27 cellular contexts compared by ENCODE assay signal in genomic region chr12:128587918-128588317, GRCh38.
"Had no signal": no experiment of that assay in that cellular context is flagged by ENCODE, and none has a peak within 500 bp of the region (broad histone marks: within the 10 kb centered on the region; RNA-seq: fewer than 3 reads in every experiment).

No MANE protein-coding gene starts in this region.

- H3K36me3 ChIP-seq: stomach, suprapubic skin, thoracic aorta, thyroid gland, tibial artery, tibial nerve, transverse colon, upper lobe of left lung, upper lobe of right lung, uterus, vagina had no signal

- H3K27me3 Mint-ChIP-seq: stimulated activated memory B cell treated with anti-CD40 and anti-IgM and Interleukin-4, amounts not matched to agents 10 μg/mL and 1 μg/mL and 100 μg/mL, for 72 hours; stimulated activated naive B cell treated with anti-CD40 and anti-IgM and Interleukin-4, amounts not matched to agents 10 μg/mL and 1 μg/mL and 100 μg/mL, for 72 hours; stimulated activated naive CD8-positive, alpha-beta T cell treated with anti-CD3 and anti-CD28 coated beads, Interleukin-15, amount 100 ng/mL, for 72 hours; stimulated activated naive CD8-positive, alpha-beta T cell treated with anti-CD3 and anti-CD28 coated beads, Interleukin-15, Interleukin-2, amounts not matched to agents 100 ng/mL and 50 ng/mL, for 24 hours had no signal

- DNase-seq: stimulated activated CD4-positive, alpha-beta T cell treated with anti-CD3 and anti-CD28 coated beads, Interleukin-2, amount 100 ng/mL, for 48 hours; stimulated activated CD4-positive, alpha-beta T cell treated with anti-CD3 and anti-CD28 coated beads, Interleukin-4, amount 100 ng/mL, for 1 hour; stimulated activated CD4-positive, alpha-beta T cell treated with anti-CD3 and anti-CD28 coated beads, Interleukin-4, amount 100 ng/mL, for 24 hours; stimulated activated CD4-positive, alpha-beta T cell treated with anti-CD3 and anti-CD28 coated beads, Interleukin-4, amount 100 ng/mL, for 4 hours; stimulated activated CD8-positive, alpha-beta memory T cell treated with anti-CD3 and anti-CD28 coated beads, Interleukin-4, amount 100 ng/mL, for 48 hours; stimulated activated naive B cell treated with anti-CD40 and anti-IgM and Interleukin-4, amounts not matched to agents 10 μg/mL and 1 μg/mL and 100 μg/mL, for 72 hours; stimulated activated naive CD4-positive, alpha-beta T cell; stimulated activated naive CD4-positive, alpha-beta T cell treated with Interleukin-2 at 50 U/mL for 16 hours; stimulated activated naive CD8-positive, alpha-beta T cell treated with anti-CD3 and anti-CD28 coated beads, Interleukin-15, amount 100 ng/mL, for 72 hours; stimulated activated naive CD8-positive, alpha-beta T cell treated with anti-CD3 and anti-CD28 coated beads, Interleukin-15, Interleukin-2, amounts not matched to agents 100 U/mL and 50 U/mL, for 24 hours; stomach; substantia nigra; testis; thyroid gland; tibial artery; transverse colon; trophoblast cell; upper lobe of left lung; upper lobe of right lung; uterus had no signal

- H3K4me3 ChIP-seq: stomach, suprapubic skin, testis, thoracic aorta, thyroid gland, tibial artery, tibial nerve, transverse colon, upper lobe of left lung, upper lobe of right lung, uterus, vagina had no signal

- H3K27ac ChIP-seq: stomach, suprapubic skin, testis, thoracic aorta, thyroid gland, tibial artery, tibial nerve, transverse colon, upper lobe of left lung, upper lobe of right lung, uterus, vagina had no signal

- ATAC-seq: stimulated activated memory B cell treated with anti-CD40 and anti-IgM and Interleukin-4, amounts not matched to agents 10 μg/mL and 1 μg/mL and 100 μg/mL, for 72 hours; stimulated activated naive B cell treated with anti-CD40 and anti-IgM and Interleukin-4, amounts not matched to agents 10 μg/mL and 1 μg/mL and 100 μg/mL, for 72 hours; stimulated activated naive CD8-positive, alpha-beta T cell treated with anti-CD3 and anti-CD28 coated beads, Interleukin-15, amount 100 ng/mL, for 72 hours; stimulated activated naive CD8-positive, alpha-beta T cell treated with anti-CD3 and anti-CD28 coated beads, Interleukin-15, Interleukin-2, amounts not matched to agents 100 U/mL and 50 U/mL, for 24 hours; upper lobe of right lung had no signal

- H3K9me3 Mint-ChIP-seq: stimulated activated memory B cell treated with anti-CD40 and anti-IgM and Interleukin-4, amounts not matched to agents 10 μg/mL and 1 μg/mL and 100 μg/mL, for 72 hours; stimulated activated naive B cell treated with anti-CD40 and anti-IgM and Interleukin-4, amounts not matched to agents 10 μg/mL and 1 μg/mL and 100 μg/mL, for 72 hours; stimulated activated naive CD8-positive, alpha-beta T cell treated with anti-CD3 and anti-CD28 coated beads, Interleukin-15, amount 100 ng/mL, for 72 hours; stimulated activated naive CD8-positive, alpha-beta T cell treated with anti-CD3 and anti-CD28 coated beads, Interleukin-15, Interleukin-2, amounts not matched to agents 100 ng/mL and 50 ng/mL, for 24 hours; type B pancreatic cell had no signal

- H3K4me1 ChIP-seq: stomach, suprapubic skin, testis, thyroid gland, tibial artery, tibial nerve, transverse colon, upper lobe of left lung, upper lobe of right lung, uterus, vagina had no signal

- H3K9me3 ChIP-seq: suprapubic skin, testis, thoracic aorta, thyroid gland, tibial artery, tibial nerve, transverse colon, upper lobe of left lung, upper lobe of right lung, uterus, vagina had no signal

- H3K36me3 Mint-ChIP-seq: stimulated activated memory B cell treated with anti-CD40 and anti-IgM and Interleukin-4, amounts not matched to agents 10 μg/mL and 1 μg/mL and 100 μg/mL, for 72 hours; stimulated activated naive B cell treated with anti-CD40 and anti-IgM and Interleukin-4, amounts not matched to agents 10 μg/mL and 1 μg/mL and 100 μg/mL, for 72 hours; type B pancreatic cell had no signal

- H3K4me3 Mint-ChIP-seq: stimulated activated memory B cell treated with anti-CD40 and anti-IgM and Interleukin-4, amounts not matched to agents 10 μg/mL and 1 μg/mL and 100 μg/mL, for 72 hours; stimulated activated naive B cell treated with anti-CD40 and anti-IgM and Interleukin-4, amounts not matched to agents 10 μg/mL and 1 μg/mL and 100 μg/mL, for 72 hours; stimulated activated naive CD8-positive, alpha-beta T cell treated with anti-CD3 and anti-CD28 coated beads, Interleukin-15, amount 100 ng/mL, for 72 hours; stimulated activated naive CD8-positive, alpha-beta T cell treated with anti-CD3 and anti-CD28 coated beads, Interleukin-15, Interleukin-2, amounts not matched to agents 100 ng/mL and 50 ng/mL, for 24 hours; type B pancreatic cell had no signal

- H3K27ac Mint-ChIP-seq: stimulated activated memory B cell treated with anti-CD40 and anti-IgM and Interleukin-4, amounts not matched to agents 10 μg/mL and 1 μg/mL and 100 μg/mL, for 72 hours; stimulated activated naive B cell treated with anti-CD40 and anti-IgM and Interleukin-4, amounts not matched to agents 10 μg/mL and 1 μg/mL and 100 μg/mL, for 72 hours; stimulated activated naive CD8-positive, alpha-beta T cell treated with anti-CD3 and anti-CD28 coated beads, Interleukin-15, amount 100 ng/mL, for 72 hours; stimulated activated naive CD8-positive, alpha-beta T cell treated with anti-CD3 and anti-CD28 coated beads, Interleukin-15, Interleukin-2, amounts not matched to agents 100 ng/mL and 50 ng/mL, for 24 hours; type B pancreatic cell had no signal

- H3K27me3 ChIP-seq: stomach, suprapubic skin, testis, thyroid gland, tibial artery, tibial nerve, transverse colon, upper lobe of left lung, upper lobe of right lung, uterus, vagina had no signal

- H3K4me1 Mint-ChIP-seq: stimulated activated memory B cell treated with anti-CD40 and anti-IgM and Interleukin-4, amounts not matched to agents 10 μg/mL and 1 μg/mL and 100 μg/mL, for 72 hours; stimulated activated naive B cell treated with anti-CD40 and anti-IgM and Interleukin-4, amounts not matched to agents 10 μg/mL and 1 μg/mL and 100 μg/mL, for 72 hours; stimulated activated naive CD8-positive, alpha-beta T cell treated with anti-CD3 and anti-CD28 coated beads, Interleukin-15, amount 100 ng/mL, for 72 hours had no signal
